ENCODE assay signal across 10 cellular contexts in the genomic region with DNA sequence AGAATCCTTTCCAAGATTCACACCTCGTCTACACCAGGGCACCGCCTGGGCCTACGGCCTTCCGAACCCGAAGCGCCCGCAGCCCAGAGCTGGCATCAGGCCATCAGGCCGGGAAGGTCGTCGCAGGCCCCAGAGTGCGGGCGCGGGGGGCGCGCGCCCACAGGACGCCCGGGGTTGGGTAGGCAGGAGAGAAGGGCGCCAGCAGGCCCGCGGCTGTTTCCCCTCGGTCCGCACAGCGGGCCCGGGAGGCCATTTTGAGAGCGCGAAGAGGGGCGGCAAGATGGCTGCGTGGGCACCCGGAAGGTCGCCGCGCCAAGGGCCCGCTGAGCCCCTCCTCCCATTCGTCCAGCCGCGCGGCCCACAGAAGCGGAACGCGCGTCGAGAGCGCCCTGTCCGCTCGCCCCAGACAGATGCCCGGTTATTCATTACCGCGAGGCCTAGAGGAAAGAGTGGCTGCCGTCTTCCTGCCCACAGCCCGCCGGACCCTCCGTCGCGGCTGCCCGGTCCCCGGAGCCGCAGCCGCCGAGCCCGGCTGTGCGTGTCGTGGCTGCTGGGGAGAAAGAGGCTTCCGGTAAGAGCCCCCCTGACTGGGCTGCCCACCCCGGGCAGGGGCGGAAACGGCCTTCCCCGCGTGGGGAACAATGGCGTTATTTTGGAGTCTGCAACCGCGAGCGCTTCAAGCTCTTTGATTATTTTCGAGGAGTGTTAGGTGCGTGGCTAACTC. TPM values are rescaled to one million over a fixed set of nuclear protein-coding genes. Genes with fewer than 3 reads are reported as not detected.
A peak's percentile ranks its signal among the peaks of the same experiment; 100 is the strongest.
DNase-seq lines count a peak whose midpoint lies in the region; ATAC-seq, FAIRE-seq and TF ChIP-seq lines count a peak whose summit lies in the region.
"Had no signal": no experiment of that assay in that cellular context is flagged by ENCODE, and none has a peak within 500 bp of the region (broad histone marks: within the 10 kb centered on the region; RNA-seq: fewer than 3 reads in every experiment).

No MANE protein-coding gene starts in this region.

- no peak overlapping the region for H2BK15ac ChIP-seq in IMR-90 (ENCODE audit: low read depth, low read length)

- no peaks in the 10 kb centered on the region for H3K36me3 ChIP-seq in IMR-90 (ENCODE audit: control insufficient read depth, insufficient read depth, low read length)
- H3K36me3 ChIP-seq in K562 (ENCODE audit: control insufficient read depth, insufficient read depth, low read length): no peaks in the 10 kb centered on the region
- H3K36me3 ChIP-seq: SJSA1 had no signal

- in situ Hi-C loops in IMR-90 (cut with MboI; ENCODE audit: low sequenced_read_pairs): no loop called here
- in situ Hi-C loops in K562 (cut with MboI): no loop called here

- TF ChIP-seq RAD21 in IMR-90 (IDR thresholded peaks at IDR 0.05; ENCODE audit: low read length) (no peak), K562 (CRISPR knock-in tag; conservative IDR thresholded peaks at IDR 0.05 in 1 of 2, IDR thresholded peaks at IDR 0.05 in 1 of 2) (no peak)

- DNase-seq in IMR-90 (no peak), K562 (ENCODE audit: extremely low read depth in 1 of 4, low spot score in 3 of 4) (no peak), left kidney (ENCODE audit: low read depth, low spot score) (peak; percentile 75)
- DNase-seq in stimulated activated CD4-positive, alpha-beta T cell treated with anti-CD3 and anti-CD28 coated beads, Interleukin-4, amount 100 ng/mL, for 24 hours: no peak
- DNase-seq in stimulated activated CD4-positive, alpha-beta T cell treated with anti-CD3 and anti-CD28 coated beads, Interleukin-12 subunit alpha, Interleukin-12 subunit beta, amount 100 ng/mL, for 4 hours: no peak
- DNase-seq: NCI-H1105 had no signal

- intact Hi-C loops in IMR-90 (cut with micrococcal nuclease): no loop called here
- intact Hi-C loops in K562 (cut with micrococcal nuclease): no loop called here

- TF ChIP-seq POLR2A in IMR-90 (IDR thresholded peaks at IDR 0.05; ENCODE audit: low read depth, low read length): no peak
- no peak for TF ChIP-seq POLR2A in K562 (conservative IDR thresholded peaks at IDR 0.05)

- no peak for ATAC-seq in IMR-90 (ENCODE audit: low read depth)
- no peak for ATAC-seq in K562
- no peak for ATAC-seq in stimulated activated memory B cell treated with anti-CD40 and anti-IgM and Interleukin-4, amounts not matched to agents 10 μg/mL and 1 μg/mL and 100 μg/mL, for 72 hours
- no peak for ATAC-seq in GM19324 (IDR thresholded peaks at IDR 0.05; ENCODE audit: low FRiP score, unreplicated experiment)
- ATAC-seq in HG02884 (IDR thresholded peaks at IDR 0.05; ENCODE audit: unreplicated experiment): no peak

- no peak overlapping the region for H3K4me3 ChIP-seq in IMR-90 (ENCODE audit: insufficient read depth, low read depth, low read length)
- no peak overlapping the region for H3K4me3 ChIP-seq in K562
- H3K4me3 ChIP-seq: SJSA1 had no signal

- POLR2A ChIA-PET in IMR-90 (lab: Charles Lee; ENCODE audit: unreplicated experiment): no interaction called here
- POLR2A ChIA-PET in K562 (lab: Yijun Ruan, JAX): interaction anchor here (1.0 to 1.1 kb wide), 2 partner anchors 18 to 40 kb away, joined by 3 read pairs; no protein-coding TSS in a partner anchor

- no peak overlapping the region for H3K56ac ChIP-seq in IMR-90 (ENCODE audit: extremely low read depth, insufficient read depth, low read length)

- no peak overlapping the region for H2BK5ac ChIP-seq in IMR-90 (ENCODE audit: low read depth, low read length, poor library complexity, severe bottlenecking)

- no peak overlapping the region for H4K8ac ChIP-seq in IMR-90 (ENCODE audit: low read depth in 2 of 2, low read length in 2 of 2)

- no peak overlapping the region for H2BK120ac ChIP-seq in IMR-90 (ENCODE audit: low read depth, low read length)

- H3K27ac ChIP-seq in IMR-90 (ENCODE audit: insufficient read depth, low read length) (no peak overlapping the region), K562 (ENCODE audit: extremely low read depth, low read depth, low read length) (no peak overlapping the region)
- H3K27ac ChIP-seq: SJSA1 had no signal

- H3K18ac ChIP-seq in IMR-90 (ENCODE audit: low read depth, low read length): no peak overlapping the region

- H3K9me3 ChIP-seq in IMR-90 (ENCODE audit: control insufficient read depth, insufficient read depth, low read length) (no peaks in the 10 kb centered on the region; the same call in 1 of the 2 replicates), K562 (replicated peaks; ENCODE audit: control insufficient read depth, insufficient read depth, low read depth, low read length) (no peaks in the 10 kb centered on the region)
- H3K9me3 ChIP-seq: SJSA1 had no signal

- TF ChIP-seq EP300 in K562 (IDR thresholded peaks at IDR 0.05; ENCODE audit: low read length): no peak

- H2AFZ ChIP-seq in IMR-90 (replicated peaks; ENCODE audit: low read length, poor library complexity) (peak overlapping the region; percentile 15), K562 (ENCODE audit: low read depth, low read length) (no peak overlapping the region)

- no peak overlapping the region for H3K4ac ChIP-seq in IMR-90 (ENCODE audit: low read depth, low read length)

- no peak for FAIRE-seq in K562 (lab: Jason Lieb, UNC)

- no peaks in the 10 kb centered on the region for H3K79me2 ChIP-seq in K562 (ENCODE audit: control insufficient read depth, insufficient read depth, low read length)

- peak overlapping the region; percentile 69 for H3K4me3 Mint-ChIP-seq in stimulated activated memory B cell treated with anti-CD40 and anti-IgM and Interleukin-4, amounts not matched to agents 10 μg/mL and 1 μg/mL and 100 μg/mL, for 72 hours

- H3K23ac ChIP-seq in IMR-90 (ENCODE audit: low read depth, low read length): no peak overlapping the region

- H3K9me1 ChIP-seq in IMR-90 (ENCODE audit: insufficient read depth, low read length) (no peaks in the 10 kb centered on the region), K562 (ENCODE audit: control insufficient read depth, insufficient read depth, low read length) (no peaks in the 10 kb centered on the region)

- 4% methylated on average over 20 of the region's 75 CpGs; no CpG with 5 or more reads in 1 of the 2 experiments for WGBS in IMR-90 (ENCODE audit: extremely low coverage in 2 of 2, insufficient read length in 1 of 2), 2 experiments
- WGBS in K562 (ENCODE audit: insufficient coverage, low coverage, missing lambda C conversion rate): 18% methylated on average over 57 of the region's 75 CpGs

- TF ChIP-seq CTCF in IMR-90 (conservative IDR thresholded peaks at IDR 0.05; ENCODE audit: low read depth, low read length) (no peak), K562 (IDR thresholded peaks at IDR 0.05 in 2 of 3, conservative IDR thresholded peaks at IDR 0.05 in 1 of 3; ENCODE audit: insufficient read depth in 2 of 3, low read depth in 1 of 3, low read length in 3 of 3) (no peak)

- no peak overlapping the region for H2BK20ac ChIP-seq in IMR-90 (ENCODE audit: low read depth, low read length)

- H3K27ac Mint-ChIP-seq in stimulated activated memory B cell treated with anti-CD40 and anti-IgM and Interleukin-4, amounts not matched to agents 10 μg/mL and 1 μg/mL and 100 μg/mL, for 72 hours: peak overlapping the region; percentile 45

- CTCF ChIA-PET in IMR-90 (lab: Yijun Ruan, JAX): no interaction called here
- CTCF ChIA-PET in K562 (lab: Yijun Ruan, JAX; ENCODE audit: low intra/inter-chr PET ratio): no interaction called here

- H4K20me1 ChIP-seq in IMR-90 (ENCODE audit: insufficient read depth, low read length): no peaks in the 10 kb centered on the region
- no peaks in the 10 kb centered on the region; the same call in 1 of the 2 replicates for H4K20me1 ChIP-seq in K562 (replicated peaks; ENCODE audit: control insufficient read depth, insufficient read depth, low read length)

- no TSS peak for BruUV-seq in IMR-90 (replicated peaks; lab: Mats Ljungman, UMichigan)
- no TSS peak for BruUV-seq in K562 (replicated peaks; lab: Mats Ljungman, UMichigan)

- H3K4me1 ChIP-seq in IMR-90 (ENCODE audit: control insufficient read depth, insufficient read depth, low read length) (no peaks in the 10 kb centered on the region), K562 (replicated peaks in 1 of 2; ENCODE audit: control insufficient read depth in 2 of 2, insufficient read depth in 2 of 2, low read length in 2 of 2) (peaks cover 0 to 25% of the 10 kb centered on the region in 2 experiments; a peak in 1 of 5 replicates)
- H3K4me1 ChIP-seq: SJSA1 had no signal

- no peaks in the 10 kb centered on the region for H3K36me3 Mint-ChIP-seq in stimulated activated memory B cell treated with anti-CD40 and anti-IgM and Interleukin-4, amounts not matched to agents 10 μg/mL and 1 μg/mL and 100 μg/mL, for 72 hours

- dilution Hi-C loops in IMR-90 (cut with HindIII; ENCODE audit: low sequenced_read_pairs, unreplicated experiment): no loop called here

- H3K4me2 ChIP-seq in IMR-90 (ENCODE audit: low read depth, low read length) (no peak overlapping the region), K562 (ENCODE audit: insufficient read depth, low read length) (no peak overlapping the region)

- no peak overlapping the region for H2AK9ac ChIP-seq in IMR-90 (replicated peaks; ENCODE audit: low read depth, low read length, poor library complexity)

- H3K27me3 ChIP-seq in IMR-90 (ENCODE audit: control insufficient read depth, insufficient read depth, low read length): peaks cover 91% of the 10 kb centered on the region
- H3K27me3 ChIP-seq in K562 (ENCODE audit: control insufficient read depth in 2 of 2, insufficient read depth in 2 of 2, low read length in 2 of 2): peaks cover 44 to 63% of the 10 kb centered on the region in 2 experiments

- peaks cover 14% of the 10 kb centered on the region for H3K4me1 Mint-ChIP-seq in stimulated activated memory B cell treated with anti-CD40 and anti-IgM and Interleukin-4, amounts not matched to agents 10 μg/mL and 1 μg/mL and 100 μg/mL, for 72 hours

- H3K9me3 Mint-ChIP-seq in stimulated activated memory B cell treated with anti-CD40 and anti-IgM and Interleukin-4, amounts not matched to agents 10 μg/mL and 1 μg/mL and 100 μg/mL, for 72 hours: no peaks in the 10 kb centered on the region

- H3K14ac ChIP-seq in IMR-90 (replicated peaks; ENCODE audit: low read depth, low read length): no peak overlapping the region

- H4K5ac ChIP-seq in IMR-90 (ENCODE audit: low read depth, low read length): no peak overlapping the region

- H3K27me3 Mint-ChIP-seq in stimulated activated memory B cell treated with anti-CD40 and anti-IgM and Interleukin-4, amounts not matched to agents 10 μg/mL and 1 μg/mL and 100 μg/mL, for 72 hours: peaks cover 72% of the 10 kb centered on the region

- no peak overlapping the region for H3K9ac ChIP-seq in IMR-90 (ENCODE audit: low read depth, low read length)
- H3K9ac ChIP-seq in K562 (ENCODE audit: insufficient read depth in 1 of 2, low read depth in 2 of 2, low read length in 2 of 2): no peak overlapping the region

- H2AK5ac ChIP-seq in IMR-90 (ENCODE audit: low read depth, low read length): no peak overlapping the region

- no peaks in the 10 kb centered on the region for H3K79me1 ChIP-seq in IMR-90 (ENCODE audit: low read depth in 1 of 2, low read length in 2 of 2)

- no peak overlapping the region for H4K91ac ChIP-seq in IMR-90 (ENCODE audit: insufficient read depth, low read depth, low read length)

RNA-seq across cellular contexts. Expression of a gene that starts 44.2 kb away (rescaled TPM):
- 18.3 and 19.9 TPM in 2 replicates for total RNA-seq in IMR-90 (2012; rRNA removed)
- 30.3 and 30.6 TPM in 2 replicates for polyA plus RNA-seq in IMR-90 (2012; rRNA removed)
- polyA plus RNA-seq in IMR-90 (2012; cell fraction: cytosol; rRNA removed): 19.3 and 22.4 TPM in 2 replicates
- polyA plus RNA-seq in IMR-90 (2012; cell fraction: nucleus; rRNA removed; ENCODE audit: low replicate concordance): 164 and 186 TPM in 2 replicates
- 181 and 354 TPM in 2 replicates for total RNA-seq in K562 (2011; cell fraction: chromatin; rRNA removed; ENCODE audit: low replicate concordance)
- 195 and 214 TPM in 2 replicates for total RNA-seq in K562 (2011; cell fraction: nucleolus; rRNA removed)
- 139 and 161 TPM in 2 replicates for total RNA-seq in K562 (2011; cell fraction: nucleoplasm; rRNA removed)
- 63.0 and 68.9 TPM in 2 replicates for total RNA-seq in K562 (2014; rRNA removed)
- total RNA-seq in K562 (2014; rRNA removed; fragmentation: Illumina TruSeq; extraction: Trizol): 27.0 and 34.6 TPM in 2 replicates
- total RNA-seq in K562 (2015; rRNA removed; fragmentation: Illumina TruSeq; extraction: Trizol): 38.6 and 39.9 TPM in 2 replicates
- total RNA-seq in K562 (2021): 65.7 and 83.8 TPM in 2 replicates
- 25.6 and 35.0 TPM in 2 replicates for polyA plus RNA-seq in K562 (2011; rRNA removed)
- polyA plus RNA-seq in K562 (2011; cell fraction: cytosol; rRNA removed): 21.0 and 24.8 TPM in 2 replicates
- polyA plus RNA-seq in K562 (2011; cell fraction: nucleus; rRNA removed): 204 and 235 TPM in 2 replicates
- 42.1 and 45.4 TPM in 2 replicates for polyA plus RNA-seq in K562 (2012)
- 40.6 and 43.9 TPM in 2 replicates for polyA plus RNA-seq in K562 (2014; fragmentation: Illumina TruSeq; extraction: Trizol)
- polyA plus RNA-seq in K562 (2014; fragmentation: Nextera tagmentation; extraction: Ambion mirVana): 10 to 100 TPM; 15.2 to 20.8 TPM
- 47.5 and 51.4 TPM in 2 replicates for polyA plus RNA-seq in K562 (2014; rRNA removed)
- polyA minus RNA-seq in K562 (2011; rRNA and poly(A)+ RNA removed): 22.7 and 28.2 TPM in 2 replicates
- 24.6 and 37.5 TPM in 2 replicates for polyA minus RNA-seq in K562 (2011; cell fraction: cytosol; rRNA and poly(A)+ RNA removed)
- 104 and 107 TPM in 2 replicates for polyA minus RNA-seq in K562 (2011; cell fraction: nucleus; rRNA and poly(A)+ RNA removed)
